ENCODE assay signal across 3 cellular contexts in genomic region chr10:60972181-60972580, GRCh38. TPM values are rescaled to one million over a fixed set of nuclear protein-coding genes. Genes with fewer than 3 reads are reported as not detected.
"Had no signal": no experiment of that assay in that cellular context is flagged by ENCODE, and none has a peak within 500 bp of the region (broad histone marks: within the 10 kb centered on the region; RNA-seq: fewer than 3 reads in every experiment).

No MANE protein-coding gene starts in this region.

RNA-seq across cellular contexts. Expression of gene RHOBTB1, which starts 28.2 kb away (rescaled TPM):
- total RNA-seq: activated naive CD4-positive, alpha-beta T cell treated with anti-CD3 and anti-CD28 coated beads for 36 hours; activated naive CD8-positive, alpha-beta T cell treated with anti-CD3 and anti-CD28 coated beads, Interleukin-2, amount 10 ng/mL, durations not matched to agents 7 days and 5 days; activated T-helper 1 cell treated with anti-CD3 and anti-CD28 coated beads, Interleukin-12 subunit alpha, Interleukin-12 subunit beta, Interleukin-2, Interleukin-4 antibody, amounts not matched to agents 30 ng/mL and 10 ng/mL and 1 ng/mL, durations not matched to agents 14 hours and 24 hours and 36 hours had no signal
